29 cellular contexts compared by ENCODE assay signal in the genomic region with DNA sequence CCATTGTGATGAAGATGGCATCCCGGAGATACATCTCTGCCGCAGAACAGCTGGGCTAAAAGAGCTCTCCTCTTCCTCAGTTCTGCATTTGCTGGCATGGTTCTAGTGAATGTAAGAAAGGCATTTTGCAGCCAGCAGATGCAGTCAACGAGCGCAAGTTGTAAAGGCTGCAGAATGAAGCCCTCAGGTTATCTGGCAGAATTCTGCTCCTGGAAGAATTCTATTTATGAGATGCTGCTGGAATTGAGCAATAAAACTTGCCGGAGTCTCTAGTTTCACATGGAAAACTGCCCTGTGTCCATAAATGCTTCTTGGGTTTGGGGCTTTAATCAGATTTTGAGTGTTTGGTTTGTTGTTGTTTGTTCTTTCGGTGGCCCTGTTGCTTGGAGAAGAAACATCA.
"Had no signal": no experiment of that assay in that cellular context is flagged by ENCODE, and none has a peak within 500 bp of the region (broad histone marks: within the 10 kb centered on the region; RNA-seq: fewer than 3 reads in every experiment).

No MANE protein-coding gene starts in this region.

- H3K4me3 Mint-ChIP-seq: activated CD4-positive, alpha-beta memory T cell treated with anti-CD3 and anti-CD28 coated beads for 36 hours; activated CD4-positive, alpha-beta T cell treated with anti-CD3 and anti-CD28 coated beads, Interleukin-2, amount 10 ng/mL, durations not matched to agents 24 days and 14 days; activated naive CD4-positive, alpha-beta T cell treated with anti-CD3 and anti-CD28 coated beads, Interleukin-2, amount 50 U/mL, for 24 hours; activated naive CD8-positive, alpha-beta T cell treated with anti-CD3 and anti-CD28 coated beads, Interleukin-2, amount 50 U/mL, for 24 hours; activated T-cell treated with anti-CD3 and anti-CD28 coated beads, Interleukin-2, amount 50 U/mL, for 24 hours; activated T-helper 17 cell treated with anti-CD3 and anti-CD28 coated beads, Interleukin-2, amount 50 U/mL, for 72 hours; dendritic cell treated with granulocyte-macrophage colony-stimulating factor and Interleukin-4, amounts not matched to agents 40 ng/mL and 50 ng/mL, for 4 days; endodermal cell; natural killer cell treated with Interleukin-12 subunit alpha and Interleukin-12 subunit beta and Interleukin-15 and Interleukin-18, amount 100 ng/mL, for 72 hours; stimulated activated naive B cell treated with anti-CD40 and anti-IgM and Interleukin-4, amounts not matched to agents 10 μg/mL and 1 μg/mL and 100 μg/mL, for 72 hours had no signal

- H3K36me3 Mint-ChIP-seq: activated CD4-positive, alpha-beta memory T cell treated with anti-CD3 and anti-CD28 coated beads for 36 hours; activated naive CD4-positive, alpha-beta T cell treated with anti-CD3 and anti-CD28 coated beads, Interleukin-2, amount 50 U/mL, for 24 hours; natural killer cell treated with Interleukin-12 subunit alpha and Interleukin-12 subunit beta and Interleukin-15 and Interleukin-18, amount 100 ng/mL, for 72 hours; stimulated activated naive B cell treated with anti-CD40 and anti-IgM and Interleukin-4, amounts not matched to agents 10 μg/mL and 1 μg/mL and 100 μg/mL, for 72 hours had no signal

- H3K9me3 ChIP-seq: breast epithelium, left ventricle myocardium inferior, mucosa of descending colon, sigmoid colon, stomach, thyroid gland, upper lobe of right lung had no signal

- H3K4me1 Mint-ChIP-seq: activated CD4-positive, alpha-beta T cell treated with anti-CD3 and anti-CD28 coated beads, Interleukin-2, amount 10 ng/mL, durations not matched to agents 24 days and 14 days; activated naive CD4-positive, alpha-beta T cell treated with anti-CD3 and anti-CD28 coated beads, Interleukin-2, amount 50 U/mL, for 24 hours; activated naive CD8-positive, alpha-beta T cell treated with anti-CD3 and anti-CD28 coated beads, Interleukin-2, amount 50 U/mL, for 24 hours; activated T-helper 17 cell treated with anti-CD3 and anti-CD28 coated beads, Interleukin-2, amount 50 U/mL, for 72 hours; stimulated activated naive B cell treated with anti-CD40 and anti-IgM and Interleukin-4, amounts not matched to agents 10 μg/mL and 1 μg/mL and 100 μg/mL, for 72 hours had no signal

- H3K9me3 Mint-ChIP-seq: activated CD4-positive, alpha-beta memory T cell treated with anti-CD3 and anti-CD28 coated beads for 36 hours; activated naive CD4-positive, alpha-beta T cell treated with anti-CD3 and anti-CD28 coated beads, Interleukin-2, amount 50 U/mL, for 24 hours; activated naive CD8-positive, alpha-beta T cell treated with anti-CD3 and anti-CD28 coated beads, Interleukin-2, amount 50 U/mL, for 24 hours; dendritic cell treated with granulocyte-macrophage colony-stimulating factor and Interleukin-4, amounts not matched to agents 40 ng/mL and 50 ng/mL, for 4 days; endodermal cell; natural killer cell treated with Interleukin-12 subunit alpha and Interleukin-12 subunit beta and Interleukin-15 and Interleukin-18, amount 100 ng/mL, for 72 hours; stimulated activated naive B cell treated with anti-CD40 and anti-IgM and Interleukin-4, amounts not matched to agents 10 μg/mL and 1 μg/mL and 100 μg/mL, for 72 hours had no signal

- ATAC-seq: activated naive CD8-positive, alpha-beta T cell treated with anti-CD3 and anti-CD28 coated beads, Interleukin-2, amount 50 U/mL, for 24 hours; activated T-helper 17 cell treated with anti-CD3 and anti-CD28 coated beads, Interleukin-2, amount 50 U/mL, for 72 hours; esophagus mucosa; mucosa of descending colon; natural killer cell treated with Interleukin-12 subunit alpha and Interleukin-12 subunit beta and Interleukin-15 and Interleukin-18, amount 100 ng/mL, for 72 hours; stimulated activated naive B cell treated with anti-CD40 and anti-IgM and Interleukin-4, amounts not matched to agents 10 μg/mL and 1 μg/mL and 100 μg/mL, for 72 hours; upper lobe of right lung had no signal

- DNase-seq: activated CD4-positive, alpha-beta memory T cell treated with anti-CD3 and anti-CD28 coated beads for 36 hours; activated CD4-positive, alpha-beta T cell treated with anti-CD3 and anti-CD28 coated beads, Interleukin-2, amount 10 ng/mL, durations not matched to agents 24 days and 14 days; activated CD4-positive, CD25-positive, alpha-beta regulatory T cell treated with anti-CD3 and anti-CD28 coated beads, Interleukin-2, amount 50 U/mL, for 72 hours; activated CD8-positive, alpha-beta memory T cell treated with anti-CD3 and anti-CD28 coated beads, Interleukin-2, amount 50 U/mL, for 48 hours; activated gamma-delta T cell treated with Interleukin-2 at 50 U/mL for 16 hours; activated naive CD8-positive, alpha-beta T cell treated with anti-CD3 and anti-CD28 coated beads, Interleukin-2, amount 50 U/mL, for 24 hours; activated T-cell treated with anti-CD3 and anti-CD28 coated beads, Interleukin-2, amount 50 U/mL, for 24 hours; central memory CD4-positive, alpha-beta T cell; endodermal cell; glutamatergic neuron; islet precursor cell; left ventricle myocardium inferior; mucosa of descending colon; posterior cingulate gyrus; sigmoid colon; small intestine; stimulated activated CD4-positive, alpha-beta T cell treated with anti-CD3 and anti-CD28 coated beads, Interleukin-2, amount 100 ng/mL, for 24 hours; stimulated activated naive B cell treated with anti-CD40 and anti-IgM and Interleukin-4, amounts not matched to agents 10 μg/mL and 1 μg/mL and 100 μg/mL, for 72 hours; stomach; T-helper 2 cell; thyroid gland; upper lobe of right lung had no signal

- FAIRE-seq: frontal cortex, small intestine had no signal

- H3K27me3 ChIP-seq: breast epithelium, sigmoid colon, stomach, thyroid gland, upper lobe of right lung had no signal

- H3K4me3 ChIP-seq: breast epithelium, left ventricle myocardium inferior, mucosa of descending colon, sigmoid colon, stomach, thyroid gland, upper lobe of right lung had no signal

- H3K27me3 Mint-ChIP-seq: activated CD4-positive, alpha-beta memory T cell treated with anti-CD3 and anti-CD28 coated beads for 36 hours; activated CD4-positive, alpha-beta T cell treated with anti-CD3 and anti-CD28 coated beads, Interleukin-2, amount 10 ng/mL, durations not matched to agents 24 days and 14 days; activated naive CD4-positive, alpha-beta T cell treated with anti-CD3 and anti-CD28 coated beads, Interleukin-2, amount 50 U/mL, for 24 hours; activated naive CD8-positive, alpha-beta T cell treated with anti-CD3 and anti-CD28 coated beads, Interleukin-2, amount 50 U/mL, for 24 hours; activated T-cell treated with anti-CD3 and anti-CD28 coated beads, Interleukin-2, amount 50 U/mL, for 24 hours; activated T-helper 17 cell treated with anti-CD3 and anti-CD28 coated beads, Interleukin-2, amount 50 U/mL, for 72 hours; dendritic cell treated with granulocyte-macrophage colony-stimulating factor and Interleukin-4, amounts not matched to agents 40 ng/mL and 50 ng/mL, for 4 days had no signal

- H3K27ac Mint-ChIP-seq: activated CD4-positive, alpha-beta memory T cell treated with anti-CD3 and anti-CD28 coated beads for 36 hours; activated CD4-positive, alpha-beta T cell treated with anti-CD3 and anti-CD28 coated beads, Interleukin-2, amount 10 ng/mL, durations not matched to agents 24 days and 14 days; activated naive CD4-positive, alpha-beta T cell treated with anti-CD3 and anti-CD28 coated beads, Interleukin-2, amount 50 U/mL, for 24 hours; activated naive CD8-positive, alpha-beta T cell treated with anti-CD3 and anti-CD28 coated beads, Interleukin-2, amount 50 U/mL, for 24 hours; activated T-cell treated with anti-CD3 and anti-CD28 coated beads, Interleukin-2, amount 50 U/mL, for 24 hours; activated T-helper 17 cell treated with anti-CD3 and anti-CD28 coated beads, Interleukin-2, amount 50 U/mL, for 72 hours; dendritic cell treated with granulocyte-macrophage colony-stimulating factor and Interleukin-4, amounts not matched to agents 40 ng/mL and 50 ng/mL, for 4 days; endodermal cell; natural killer cell treated with Interleukin-12 subunit alpha and Interleukin-12 subunit beta and Interleukin-15 and Interleukin-18, amount 100 ng/mL, for 72 hours; stimulated activated naive B cell treated with anti-CD40 and anti-IgM and Interleukin-4, amounts not matched to agents 10 μg/mL and 1 μg/mL and 100 μg/mL, for 72 hours had no signal

- H3K36me3 ChIP-seq: breast epithelium, left ventricle myocardium inferior, sigmoid colon, stomach, thyroid gland, upper lobe of right lung had no signal

- H3K27ac ChIP-seq: breast epithelium, left ventricle myocardium inferior, sigmoid colon, stomach, thyroid gland, upper lobe of right lung had no signal

- H3K4me1 ChIP-seq: breast epithelium, left ventricle myocardium inferior, sigmoid colon, stomach, thyroid gland, upper lobe of right lung had no signal
